In the genomic region with DNA sequence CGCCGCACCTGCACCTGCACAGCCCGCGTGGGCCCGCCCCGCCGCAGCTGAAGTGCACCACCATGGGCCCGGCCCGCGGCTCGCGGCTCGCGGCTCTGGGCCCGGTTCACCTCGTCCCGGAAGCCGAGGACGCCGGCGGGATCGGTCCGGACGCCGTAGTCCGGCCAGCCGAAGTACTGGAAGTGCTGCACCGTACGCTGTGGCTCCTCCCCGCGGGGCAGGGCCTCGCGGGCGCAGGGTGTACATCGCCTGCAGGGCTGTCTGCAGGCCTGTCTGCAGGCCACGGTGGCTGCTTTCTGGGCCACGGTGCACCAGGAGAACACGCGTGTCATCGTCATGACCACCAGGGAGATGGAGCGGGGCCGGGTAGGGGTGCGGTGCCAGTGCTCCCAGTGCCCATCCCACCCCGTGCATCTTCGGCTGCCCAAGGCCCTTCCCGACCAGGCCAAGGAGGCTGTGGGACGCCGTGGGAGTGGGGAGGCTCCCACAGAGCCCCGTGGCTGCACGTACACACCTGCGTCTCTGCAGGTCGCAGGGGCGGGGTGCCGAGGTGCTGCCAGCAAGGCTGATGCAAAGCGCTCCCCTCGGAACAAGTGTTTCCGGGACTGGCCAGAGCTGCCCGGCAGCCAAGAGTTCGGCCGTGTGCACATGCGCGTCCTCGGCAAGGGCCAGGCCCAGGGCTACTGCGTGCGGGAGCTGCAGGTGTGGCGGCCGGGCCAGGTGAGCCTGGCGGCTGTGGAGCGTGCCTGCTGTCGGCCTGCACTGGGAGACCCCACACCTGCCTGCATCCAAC, we compare ENCODE assay signal across 13 cellular contexts. TPM values are rescaled to one million over a fixed set of nuclear protein-coding genes. Genes with fewer than 3 reads are reported as not detected.
A peak's percentile ranks its signal among the peaks of the same experiment; 100 is the strongest.
DNase-seq lines count a peak whose midpoint lies in the region; ATAC-seq, FAIRE-seq and TF ChIP-seq lines count a peak whose summit lies in the region.
"Had no signal": no experiment of that assay in that cellular context is flagged by ENCODE, and none has a peak within 500 bp of the region (broad histone marks: within the 10 kb centered on the region; RNA-seq: fewer than 3 reads in every experiment).

No MANE protein-coding gene starts in this region.

- H3K9me3 ChIP-seq in RWPE2 (ENCODE audit: severe bottlenecking) (no peaks in the 10 kb centered on the region), kidney (ENCODE audit: control insufficient read depth in 1 of 2, low read length in 2 of 2) (no peaks in the 10 kb centered on the region), prostate gland (no peaks in the 10 kb centered on the region)
- H3K9me3 ChIP-seq: SJCRH30 had no signal

- peak; percentile 96 for DNase-seq in COLO668 (lab: John Stamatoyannopoulos, UW; ENCODE audit: unreplicated experiment)
- DNase-seq in RWPE2 (ENCODE audit: low spot score) = no peak
- no peak for DNase-seq in kidney
- DNase-seq in activated T-helper 1 cell treated with anti-CD3 and anti-CD28 coated beads, Interleukin-12 subunit alpha, Interleukin-12 subunit beta, Interleukin-2, Interleukin-4 antibody, amounts not matched to agents 30 ng/mL and 10 ng/mL and 1 ng/mL, durations not matched to agents 14 hours and 24 hours and 36 hours (ENCODE audit: low spot score) = no peak
- DNase-seq in HCEC 1CT = no peak
- no peak for DNase-seq in hippocampal formation (lab: John Stamatoyannopoulos, UW)
- no peak for DNase-seq in prostate gland (ENCODE audit: low spot score)
- DNase-seq: activated gamma-delta T cell treated with Interleukin-2 at 50 U/mL for 16 hours, midbrain, SJCRH30 had no signal

- H3K36me3 ChIP-seq in RWPE2 (ENCODE audit: low read depth) (no peaks in the 10 kb centered on the region), kidney (ENCODE audit: control insufficient read depth in 1 of 2, insufficient read depth in 2 of 2, low read length in 2 of 2) (no peaks in the 10 kb centered on the region), prostate gland (no peaks in the 10 kb centered on the region)
- H3K36me3 ChIP-seq: SJCRH30 had no signal

- peaks cover 7% of the 10 kb centered on the region for H3K4me1 Mint-ChIP-seq in activated T-helper 1 cell treated with anti-CD3 and anti-CD28 coated beads, Interleukin-12 subunit alpha, Interleukin-12 subunit beta, Interleukin-2, Interleukin-4 antibody, amounts not matched to agents 30 ng/mL and 10 ng/mL and 1 ng/mL, durations not matched to agents 14 hours and 24 hours and 36 hours (ENCODE audit: low read depth)

- H3K9me3 Mint-ChIP-seq in activated T-helper 1 cell treated with anti-CD3 and anti-CD28 coated beads, Interleukin-12 subunit alpha, Interleukin-12 subunit beta, Interleukin-2, Interleukin-4 antibody, amounts not matched to agents 30 ng/mL and 10 ng/mL and 1 ng/mL, durations not matched to agents 14 hours and 24 hours and 36 hours = no peaks in the 10 kb centered on the region

- TF ChIP-seq CTCF in 22Rv1 (IDR thresholded peaks at IDR 0.05) = no peak
- TF ChIP-seq CTCF in RWPE2 (IDR thresholded peaks at IDR 0.05; ENCODE audit: poor library complexity, severe bottlenecking) = no peak
- no peak for TF ChIP-seq CTCF in kidney (IDR thresholded peaks at IDR 0.05; ENCODE audit: borderline replicate concordance, extremely low read depth, insufficient read depth)
- no peak for TF ChIP-seq CTCF in prostate gland (IDR thresholded peaks at IDR 0.05)

- FAIRE-seq in kidney (lab: Jason Lieb, UNC) = no peak

- ATAC-seq in RWPE2 (ENCODE audit: low read depth) = peak; percentile 24; the same call in 2 of the 3 replicates

- intact Hi-C loops in kidney (cut with DNase I) (no loop called here), prostate gland (cut with DNase I) (no loop called here)
- intact Hi-C loops in activated T-helper 1 cell treated with anti-CD3 and anti-CD28 coated beads, Interleukin-12 subunit alpha, Interleukin-12 subunit beta, Interleukin-2, Interleukin-4 antibody, amounts not matched to agents 30 ng/mL and 10 ng/mL and 1 ng/mL, durations not matched to agents 14 hours and 24 hours and 36 hours (cut with micrococcal nuclease) = loop anchor here (2.0 kb wide), 1 partner anchor 27 kb away; no protein-coding TSS in a partner anchor

- H3K36me3 Mint-ChIP-seq in activated T-helper 1 cell treated with anti-CD3 and anti-CD28 coated beads, Interleukin-12 subunit alpha, Interleukin-12 subunit beta, Interleukin-2, Interleukin-4 antibody, amounts not matched to agents 30 ng/mL and 10 ng/mL and 1 ng/mL, durations not matched to agents 14 hours and 24 hours and 36 hours (ENCODE audit: low read depth) = no peaks in the 10 kb centered on the region

- TF ChIP-seq POLR2A in prostate gland (IDR thresholded peaks at IDR 0.05) = no peak

- no peak overlapping the region for H3K27ac Mint-ChIP-seq in activated T-helper 1 cell treated with anti-CD3 and anti-CD28 coated beads, Interleukin-12 subunit alpha, Interleukin-12 subunit beta, Interleukin-2, Interleukin-4 antibody, amounts not matched to agents 30 ng/mL and 10 ng/mL and 1 ng/mL, durations not matched to agents 14 hours and 24 hours and 36 hours

- H3K4me3 ChIP-seq in RWPE2 (ENCODE audit: severe bottlenecking) = no peak overlapping the region
- no peak overlapping the region for H3K4me3 ChIP-seq in kidney (ENCODE audit: low read length in 2 of 2)
- H3K4me3 ChIP-seq in prostate gland = no peak overlapping the region
- H3K4me3 ChIP-seq: SJCRH30 had no signal

- H3K9ac ChIP-seq in kidney (ENCODE audit: low read length in 2 of 2) = no peak overlapping the region

- peaks cover 20% of the 10 kb centered on the region for H3K4me1 ChIP-seq in RWPE2 (ENCODE audit: insufficient read depth, poor library complexity, severe bottlenecking)
- H3K4me1 ChIP-seq in kidney (ENCODE audit: control insufficient read depth in 1 of 2, insufficient read depth in 1 of 2, low read depth in 1 of 2, low read length in 2 of 2) = peaks cover 0 to 9% of the 10 kb centered on the region in 2 donors
- H3K4me1 ChIP-seq in prostate gland (replicated peaks) = peaks cover 2% of the 10 kb centered on the region

- WGBS in prostate gland = 84% methylated on average over 55 of the region's 70 CpGs

- peaks cover 3% of the 10 kb centered on the region for H3K27me3 Mint-ChIP-seq in activated T-helper 1 cell treated with anti-CD3 and anti-CD28 coated beads, Interleukin-12 subunit alpha, Interleukin-12 subunit beta, Interleukin-2, Interleukin-4 antibody, amounts not matched to agents 30 ng/mL and 10 ng/mL and 1 ng/mL, durations not matched to agents 14 hours and 24 hours and 36 hours (ENCODE audit: insufficient read depth)

- H3K27ac ChIP-seq in 22Rv1 = peak overlapping the region; percentile 91
- no peak overlapping the region for H3K27ac ChIP-seq in RWPE2 (ENCODE audit: poor library complexity, severe bottlenecking)
- peak overlapping the region; percentile 47 to 51 for H3K27ac ChIP-seq in kidney (ENCODE audit: low read depth in 2 of 2, low read length in 2 of 2)
- no peak overlapping the region for H3K27ac ChIP-seq in prostate gland
- H3K27ac ChIP-seq: SJCRH30 had no signal

- H3K27me3 ChIP-seq in RWPE2 (ENCODE audit: insufficient read depth, poor library complexity, severe bottlenecking) (no peaks in the 10 kb centered on the region), prostate gland (replicated peaks; ENCODE audit: insufficient read depth) (no peaks in the 10 kb centered on the region)

- H3K4me3 Mint-ChIP-seq in activated T-helper 1 cell treated with anti-CD3 and anti-CD28 coated beads, Interleukin-12 subunit alpha, Interleukin-12 subunit beta, Interleukin-2, Interleukin-4 antibody, amounts not matched to agents 30 ng/mL and 10 ng/mL and 1 ng/mL, durations not matched to agents 14 hours and 24 hours and 36 hours = no peak overlapping the region

RNA-seq across cellular contexts. Expression of gene RNF223, which starts 6.6 kb away (rescaled TPM):
- total RNA-seq in kidney = 2.3 TPM
- 0.28 TPM for polyA plus RNA-seq in kidney (ENCODE audit: insufficient read depth, low read depth, low replicate concordance)
- 0.10 TPM in 1 of 2 replicates, not detected in the other for total RNA-seq in activated T-helper 1 cell treated with anti-CD3 and anti-CD28 coated beads, Interleukin-12 subunit alpha, Interleukin-12 subunit beta, Interleukin-2, Interleukin-4 antibody, amounts not matched to agents 30 ng/mL and 10 ng/mL and 1 ng/mL, durations not matched to agents 14 hours and 24 hours and 36 hours
- 1 to 10 TPM; 1.4 to 1.8 TPM for total RNA-seq in prostate gland
- total RNA-seq: NCI-H460, renal cortical epithelial cell, SJCRH30 had no signal

RNA-seq across cellular contexts. Expression of gene AGRN, which starts 47.6 kb away (rescaled TPM):
- total RNA-seq in kidney (261 TPM), prostate gland (10 to 100 TPM; 87.7 to 92.4 TPM)
- 78.5 TPM for polyA plus RNA-seq in kidney (ENCODE audit: insufficient read depth, low read depth, low replicate concordance)
- total RNA-seq in activated T-helper 1 cell treated with anti-CD3 and anti-CD28 coated beads, Interleukin-12 subunit alpha, Interleukin-12 subunit beta, Interleukin-2, Interleukin-4 antibody, amounts not matched to agents 30 ng/mL and 10 ng/mL and 1 ng/mL, durations not matched to agents 14 hours and 24 hours and 36 hours = 25.8 and 30.3 TPM in 2 replicates

RNA-seq across cellular contexts. Expression of gene C1orf159, which starts 48.4 kb away (rescaled TPM):
- total RNA-seq in kidney (14.8 TPM), prostate gland (10 to 100 TPM; 20.0 to 26.4 TPM)
- polyA plus RNA-seq in kidney (ENCODE audit: insufficient read depth, low read depth, low replicate concordance) = 8.6 TPM
- total RNA-seq in activated T-helper 1 cell treated with anti-CD3 and anti-CD28 coated beads, Interleukin-12 subunit alpha, Interleukin-12 subunit beta, Interleukin-2, Interleukin-4 antibody, amounts not matched to agents 30 ng/mL and 10 ng/mL and 1 ng/mL, durations not matched to agents 14 hours and 24 hours and 36 hours = 30.0 and 30.3 TPM in 2 replicates

RNA-seq across cellular contexts. Expression of gene ISG15, which starts 54.2 kb away (rescaled TPM):
- total RNA-seq in kidney = 23.9 TPM
- 65.9 TPM for polyA plus RNA-seq in kidney (ENCODE audit: insufficient read depth, low read depth, low replicate concordance)
- total RNA-seq in activated T-helper 1 cell treated with anti-CD3 and anti-CD28 coated beads, Interleukin-12 subunit alpha, Interleukin-12 subunit beta, Interleukin-2, Interleukin-4 antibody, amounts not matched to agents 30 ng/mL and 10 ng/mL and 1 ng/mL, durations not matched to agents 14 hours and 24 hours and 36 hours = 52.9 and 53.7 TPM in 2 replicates
- 10 to 100 TPM; 22.3 to 27.2 TPM for total RNA-seq in prostate gland

Comparison
In these comparisons a context has a peak if more than half of its experiments do, and no peak if none do; other contexts are left out.
1. H3K27ac ChIP-seq: peak in 22Rv1 (single experiment) and kidney (2 of 2); none in RWPE2 (single experiment) and prostate gland (0 of 2).